Comparison of ENCODE assay signal across 13 cellular contexts in genomic region chr1:58786927-58787245, GRCh38. TPM values are rescaled to one million over a fixed set of nuclear protein-coding genes. Genes with fewer than 3 reads are reported as not detected.
DNase-seq lines count a peak whose midpoint lies in the region; TF ChIP-seq lines count a peak whose summit lies in the region.
"Had no signal": no experiment of that assay in that cellular context is flagged by ENCODE, and none has a peak within 500 bp of the region (broad histone marks: within the 10 kb centered on the region; RNA-seq: fewer than 3 reads in every experiment).

No MANE protein-coding gene starts in this region.

- peaks cover 8 to 10% of the 10 kb centered on the region in 2 experiments for H3K36me3 ChIP-seq in mesenchymal stem cell (ENCODE audit: control insufficient read depth in 1 of 2, insufficient read depth in 2 of 2, low read depth in 1 of 2, low read length in 2 of 2)
- peaks cover 4 to 9% (median 7%) of the 10 kb centered on the region in 5 donors for H3K36me3 ChIP-seq in subcutaneous abdominal adipose tissue (ENCODE audit: control insufficient read depth in 5 of 5, insufficient read depth in 5 of 5, low read length in 5 of 5)

- H3K9ac ChIP-seq in mesenchymal stem cell (ENCODE audit: low read length): peak overlapping the region; percentile 100
- peak overlapping the region in 1 of 5 donors; percentile 99 for H3K9ac ChIP-seq in subcutaneous abdominal adipose tissue (ENCODE audit: low read length in 5 of 5)
- H3K9ac ChIP-seq: BLaER1 treated with 17β-estradiol and CSF1 and Interleukin-3, amounts not matched to agents 10 nM and 100 nM had no signal

- H3K4me3 ChIP-seq in mesenchymal stem cell (ENCODE audit: insufficient read depth in 1 of 2, low read depth in 1 of 2, low read length in 2 of 2): peak overlapping the region in 1 of 2 experiments; percentile 25
- H3K4me3 ChIP-seq in subcutaneous abdominal adipose tissue (ENCODE audit: low read depth in 1 of 5, low read length in 5 of 5): no peak overlapping the region
- H3K4me3 ChIP-seq: BLaER1 treated with 17β-estradiol and CSF1 and Interleukin-3, amounts not matched to agents 10 nM and 100 nM; SK-N-MC; thoracic aorta had no signal

- peaks cover 7% of the 10 kb centered on the region for H3K9me3 ChIP-seq in mesenchymal stem cell (ENCODE audit: control insufficient read depth, low read length)
- peaks cover 0 to 7% (median 0%) of the 10 kb centered on the region in 5 donors for H3K9me3 ChIP-seq in subcutaneous abdominal adipose tissue (ENCODE audit: control insufficient read depth in 5 of 5, low read length in 5 of 5)
- H3K9me3 ChIP-seq: thoracic aorta had no signal

- no peak overlapping the region for H2BK15ac ChIP-seq in mesenchymal stem cell (ENCODE audit: low read depth, poor library complexity, severe bottlenecking)

- no peaks in the 10 kb centered on the region for H3K27me3 ChIP-seq in mesenchymal stem cell (ENCODE audit: control insufficient read depth in 1 of 2, insufficient read depth in 1 of 2, low read length in 2 of 2)
- H3K27me3 ChIP-seq in subcutaneous abdominal adipose tissue (ENCODE audit: control insufficient read depth in 5 of 5, insufficient read depth in 4 of 5, low read length in 5 of 5): no peaks in the 10 kb centered on the region

- H3K4me3 Mint-ChIP-seq in HFFc6: no peak overlapping the region
- H3K4me3 Mint-ChIP-seq in activated T-helper 1 cell treated with anti-CD3 and anti-CD28 coated beads, Interleukin-12 subunit alpha, Interleukin-12 subunit beta, Interleukin-2, Interleukin-4 antibody, amounts not matched to agents 30 ng/mL and 10 ng/mL and 1 ng/mL, durations not matched to agents 14 hours and 24 hours and 36 hours: peak overlapping the region; percentile 96
- H3K4me3 Mint-ChIP-seq: activated naive CD4-positive, alpha-beta T cell treated with anti-CD3 and anti-CD28 coated beads for 36 hours had no signal

- peaks cover 32% of the 10 kb centered on the region for H3K36me3 Mint-ChIP-seq in HFFc6 (ENCODE audit: low read depth)
- H3K36me3 Mint-ChIP-seq in activated T-helper 1 cell treated with anti-CD3 and anti-CD28 coated beads, Interleukin-12 subunit alpha, Interleukin-12 subunit beta, Interleukin-2, Interleukin-4 antibody, amounts not matched to agents 30 ng/mL and 10 ng/mL and 1 ng/mL, durations not matched to agents 14 hours and 24 hours and 36 hours (ENCODE audit: low read depth): peaks cover 37% of the 10 kb centered on the region

- no peak overlapping the region for H3K23ac ChIP-seq in mesenchymal stem cell (ENCODE audit: low read length in 2 of 2)

- intact Hi-C loops in activated T-helper 1 cell treated with anti-CD3 and anti-CD28 coated beads, Interleukin-12 subunit alpha, Interleukin-12 subunit beta, Interleukin-2, Interleukin-4 antibody, amounts not matched to agents 30 ng/mL and 10 ng/mL and 1 ng/mL, durations not matched to agents 14 hours and 24 hours and 36 hours (cut with micrococcal nuclease): no loop called here

- H2AK5ac ChIP-seq in mesenchymal stem cell (ENCODE audit: low read length, severe bottlenecking): peak overlapping the region; percentile 40

- peak overlapping the region; percentile 66 for H4K91ac ChIP-seq in mesenchymal stem cell (ENCODE audit: low read length)

- H2BK5ac ChIP-seq in mesenchymal stem cell (ENCODE audit: low read depth, low read length, poor library complexity, severe bottlenecking): no peak overlapping the region

- H3K4ac ChIP-seq in mesenchymal stem cell (ENCODE audit: low read depth in 1 of 2, low read length in 2 of 2): peak overlapping the region in 1 of 2 experiments; percentile 52

- no peak overlapping the region for H2BK120ac ChIP-seq in mesenchymal stem cell (ENCODE audit: low read depth, low read length)

- H3K79me1 ChIP-seq in mesenchymal stem cell (replicated peaks; ENCODE audit: low read length, poor library complexity, severe bottlenecking): no peaks in the 10 kb centered on the region

- H3K27me3 Mint-ChIP-seq in HFFc6 (ENCODE audit: insufficient read depth): peaks cover 18% of the 10 kb centered on the region
- peaks cover 2% of the 10 kb centered on the region for H3K27me3 Mint-ChIP-seq in activated T-helper 1 cell treated with anti-CD3 and anti-CD28 coated beads, Interleukin-12 subunit alpha, Interleukin-12 subunit beta, Interleukin-2, Interleukin-4 antibody, amounts not matched to agents 30 ng/mL and 10 ng/mL and 1 ng/mL, durations not matched to agents 14 hours and 24 hours and 36 hours (ENCODE audit: insufficient read depth)

- H2AFZ ChIP-seq in mesenchymal stem cell (ENCODE audit: low read depth, low read length): no peak overlapping the region

- H4K8ac ChIP-seq in mesenchymal stem cell (ENCODE audit: low read length): no peak overlapping the region

- H3K4me1 ChIP-seq in mesenchymal stem cell (ENCODE audit: control insufficient read depth, insufficient read depth, low read depth, low read length): peaks cover 4% of the 10 kb centered on the region
- H3K4me1 ChIP-seq in subcutaneous abdominal adipose tissue (ENCODE audit: control insufficient read depth in 5 of 5, insufficient read depth in 5 of 5, low read length in 5 of 5): peaks cover 9 to 18% (median 13%) of the 10 kb centered on the region in 5 donors

- 94% methylated on average over 2 of the region's 2 CpGs for WGBS in mesenchymal stem cell

- H2BK12ac ChIP-seq in mesenchymal stem cell (ENCODE audit: low read length in 2 of 2): peak overlapping the region; percentile 93 to 95

- H3K4me2 ChIP-seq in mesenchymal stem cell (ENCODE audit: low read length, poor library complexity, severe bottlenecking): no peak overlapping the region

- H3K4me1 Mint-ChIP-seq in HFFc6 (ENCODE audit: low read depth): peaks cover 36% of the 10 kb centered on the region
- peaks cover 25% of the 10 kb centered on the region for H3K4me1 Mint-ChIP-seq in activated T-helper 1 cell treated with anti-CD3 and anti-CD28 coated beads, Interleukin-12 subunit alpha, Interleukin-12 subunit beta, Interleukin-2, Interleukin-4 antibody, amounts not matched to agents 30 ng/mL and 10 ng/mL and 1 ng/mL, durations not matched to agents 14 hours and 24 hours and 36 hours (ENCODE audit: low read depth)

- peaks cover 23% of the 10 kb centered on the region for H3K9me3 Mint-ChIP-seq in HFFc6
- H3K9me3 Mint-ChIP-seq in activated T-helper 1 cell treated with anti-CD3 and anti-CD28 coated beads, Interleukin-12 subunit alpha, Interleukin-12 subunit beta, Interleukin-2, Interleukin-4 antibody, amounts not matched to agents 30 ng/mL and 10 ng/mL and 1 ng/mL, durations not matched to agents 14 hours and 24 hours and 36 hours: peaks cover 14% of the 10 kb centered on the region

- no peak for DNase-seq in HFFc6
- no peak for DNase-seq in activated T-helper 1 cell treated with anti-CD3 and anti-CD28 coated beads, Interleukin-12 subunit alpha, Interleukin-12 subunit beta, Interleukin-2, Interleukin-4 antibody, amounts not matched to agents 30 ng/mL and 10 ng/mL and 1 ng/mL, durations not matched to agents 14 hours and 24 hours and 36 hours (ENCODE audit: low spot score)
- DNase-seq in mesenchymal stem cell: no peak
- DNase-seq in GM19240 (ENCODE audit: insufficient read length, low spot score): no peak
- no peak for DNase-seq in NCI-H2227 (lab: John Stamatoyannopoulos, UW; ENCODE audit: unreplicated experiment)
- DNase-seq in epidermal melanocyte (ENCODE audit: insufficient read length, low spot score): no peak
- DNase-seq in GM10266 (ENCODE audit: extremely low spot score): no peak
- DNase-seq: activated naive CD4-positive, alpha-beta T cell treated with anti-CD3 and anti-CD28 coated beads for 36 hours; NCI-H226 had no signal

- H3K14ac ChIP-seq in mesenchymal stem cell (ENCODE audit: low read length in 2 of 2): peak overlapping the region in 1 of 2 experiments; percentile 67

- peak overlapping the region; percentile 75 to 76 for H3K18ac ChIP-seq in mesenchymal stem cell (ENCODE audit: low read depth in 1 of 2, low read length in 2 of 2)

- H3K27ac Mint-ChIP-seq in HFFc6: peak overlapping the region; percentile 100; the same call in 1 of the 2 replicates
- no peak overlapping the region for H3K27ac Mint-ChIP-seq in activated T-helper 1 cell treated with anti-CD3 and anti-CD28 coated beads, Interleukin-12 subunit alpha, Interleukin-12 subunit beta, Interleukin-2, Interleukin-4 antibody, amounts not matched to agents 30 ng/mL and 10 ng/mL and 1 ng/mL, durations not matched to agents 14 hours and 24 hours and 36 hours
- H3K27ac Mint-ChIP-seq: activated naive CD4-positive, alpha-beta T cell treated with anti-CD3 and anti-CD28 coated beads for 36 hours had no signal

- H3K27ac ChIP-seq in mesenchymal stem cell (ENCODE audit: low read length, poor library complexity, severe bottlenecking) (no peak overlapping the region), subcutaneous abdominal adipose tissue (ENCODE audit: low read depth, low read length) (peak overlapping the region; percentile 100)
- H3K27ac ChIP-seq: BLaER1 treated with 17β-estradiol and CSF1 and Interleukin-3, amounts not matched to agents 10 nM and 100 nM; SK-N-MC had no signal

- TF ChIP-seq CTCF in HFFc6 (IDR thresholded peaks at IDR 0.05): no peak
- TF ChIP-seq CTCF in GM10266 (IDR thresholded peaks at IDR 0.05; ENCODE audit: control insufficient read depth, insufficient read depth, low read depth, missing control alignments): no peak

RNA-seq across cellular contexts. Expression of gene JUN, which starts 3.0 kb away (rescaled TPM):
- 10 to 100 TPM; 80.5 to 91.1 (median 82.2) TPM for total RNA-seq in HFFc6 (2021; fragmentation: NEBNext Ultra II Directional; extraction: Animal tissue kit (Norgen Biotek cat#: 25700))
- total RNA-seq in activated T-helper 1 cell treated with anti-CD3 and anti-CD28 coated beads, Interleukin-12 subunit alpha, Interleukin-12 subunit beta, Interleukin-2, Interleukin-4 antibody, amounts not matched to agents 30 ng/mL and 10 ng/mL and 1 ng/mL, durations not matched to agents 14 hours and 24 hours and 36 hours: 68.5 and 71.6 TPM in 2 replicates
- polyA plus RNA-seq in mesenchymal stem cell (2013, experiment 1 of 2): 118 TPM
- 114 TPM for polyA plus RNA-seq in mesenchymal stem cell (2013, experiment 2 of 2)
